In the genomic region with DNA sequence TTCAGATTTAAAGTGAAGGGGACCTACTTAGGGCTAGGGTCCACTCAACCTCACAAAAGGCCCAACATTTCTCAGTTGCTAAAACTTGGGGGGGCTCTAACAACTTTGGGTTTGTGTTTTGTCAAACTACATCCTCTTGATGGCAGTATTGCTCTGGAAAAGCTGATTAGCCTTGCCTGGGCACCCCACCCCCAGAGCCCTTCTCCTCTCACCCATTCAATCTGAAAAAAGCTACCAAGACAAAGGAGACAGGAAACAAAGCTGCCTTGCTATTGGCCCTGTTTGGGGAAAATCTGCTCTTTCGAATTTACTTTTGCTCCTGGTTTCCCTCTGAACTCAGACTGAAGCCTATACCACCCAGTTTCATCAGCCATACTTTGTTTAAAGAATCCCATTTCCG, we compare ENCODE assay signal across 8 cellular contexts.
DNase-seq lines count a peak whose midpoint lies in the region.

No MANE protein-coding gene starts in this region.

- peak overlapping the region; percentile 49 for H3K4me3 ChIP-seq in iPS-18c (ENCODE audit: insufficient read depth, low read depth, low read length)

- H3K9me3 ChIP-seq in iPS-18c (ENCODE audit: control insufficient read depth, insufficient read depth, low read length): no peaks in the 10 kb centered on the region

- peak; percentile 0 to 12 for DNase-seq in NOMO-1 (lab: John Stamatoyannopoulos, UW; ENCODE audit: unreplicated experiment in 2 of 2)
- DNase-seq in NOMO-1 treated with dmso at 0.1 percent for 144 hours (lab: John Stamatoyannopoulos, UW; ENCODE audit: unreplicated experiment): no peak
- peak; percentile 81 for DNase-seq in H4 (ENCODE audit: low spot score)
- DNase-seq in KG1 (lab: John Stamatoyannopoulos, UW): peak; percentile 13
- peak; percentile 65 for DNase-seq in activated CD4-positive, alpha-beta T cell treated with anti-CD3 and anti-CD28 coated beads for 48 hours
- DNase-seq in NCI-H526 treated with DMSO at 0.1 percent for 48 hours (lab: John Stamatoyannopoulos, UW): no peak
- no peak for DNase-seq in COLO668 (lab: John Stamatoyannopoulos, UW; ENCODE audit: unreplicated experiment)

Comparison
In these comparisons a context has a peak if more than half of its experiments do, and no peak if none do; other contexts are left out.
1. DNase-seq: peak in NOMO-1 (2 of 2), H4 (single experiment), KG1 (single experiment) and activated CD4-positive, alpha-beta T cell treated with anti-CD3 and anti-CD28 coated beads for 48 hours (single experiment); none in NOMO-1 treated with dmso at 0.1 percent for 144 hours (single experiment), NCI-H526 treated with DMSO at 0.1 percent for 48 hours (single experiment) and COLO668 (single experiment).